Comparison of ENCODE assay signal across 12 cellular contexts in the genomic region with DNA sequence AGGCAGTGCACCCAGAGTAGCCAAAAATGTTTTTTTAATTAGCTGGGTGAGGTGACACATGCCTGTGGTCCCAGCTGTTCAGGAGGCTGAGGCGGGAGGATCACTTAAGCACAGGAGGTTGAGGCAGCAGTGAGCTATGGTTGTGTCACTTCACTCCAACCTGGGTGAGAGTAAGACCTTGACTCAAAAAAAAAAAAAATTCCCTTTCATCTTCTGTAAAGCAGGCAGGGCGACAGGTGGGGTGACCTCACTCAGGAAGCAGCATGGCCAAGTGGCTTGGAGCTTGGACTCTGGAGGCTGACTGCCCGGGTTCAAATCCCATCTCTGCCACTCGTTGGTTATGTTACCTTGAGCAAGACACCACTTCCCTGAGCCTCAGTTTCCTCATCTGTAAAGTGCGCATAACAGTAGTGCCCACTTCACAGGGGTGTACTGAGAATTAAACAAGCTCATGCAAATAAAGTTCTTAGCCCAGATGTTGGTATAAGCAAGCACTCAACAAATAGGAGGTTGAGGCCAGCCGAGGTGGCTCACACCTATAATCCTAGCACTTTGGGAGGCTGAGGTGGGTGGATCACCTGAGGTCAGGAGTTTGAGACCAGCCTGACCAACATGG. TPM values are rescaled to one million over a fixed set of nuclear protein-coding genes. Genes with fewer than 3 reads are reported as not detected.
"Had no signal": no experiment of that assay in that cellular context is flagged by ENCODE, and none has a peak within 500 bp of the region (broad histone marks: within the 10 kb centered on the region; RNA-seq: fewer than 3 reads in every experiment).

No MANE protein-coding gene starts in this region.

- DNase-seq: activated CD4-positive, alpha-beta T cell treated with anti-CD3 and anti-CD28 coated beads, Interleukin-2, amount 10 ng/mL, durations not matched to agents 24 days and 14 days; activated CD8-positive, alpha-beta memory T cell treated with anti-CD3 and anti-CD28 coated beads, Interleukin-2, amount 10 ng/mL, durations not matched to agents 7 days and 5 days; activated naive CD8-positive, alpha-beta T cell treated with anti-CD3 and anti-CD28 coated beads, Interleukin-2, amount 50 U/mL, for 24 hours; activated T-cell treated with anti-CD3 and anti-CD28 coated beads, Interleukin-2, amount 50 U/mL, for 4 hours; dorsolateral prefrontal cortex; glutamatergic neuron; immature natural killer cell; left colon; naive thymus-derived CD8-positive, alpha-beta T cell; T1000 had no signal

- ATAC-seq: activated CD8-positive, alpha-beta memory T cell treated with anti-CD3 and anti-CD28 coated beads, Interleukin-2, amount 10 ng/mL, durations not matched to agents 7 days and 5 days; activated naive CD8-positive, alpha-beta T cell treated with anti-CD3 and anti-CD28 coated beads, Interleukin-2, amount 50 U/mL, for 24 hours; activated T-cell treated with anti-CD3 and anti-CD28 coated beads, Interleukin-2, amount 50 U/mL, for 4 hours; left colon; naive thymus-derived CD8-positive, alpha-beta T cell had no signal

- H3K36me3 Mint-ChIP-seq: immature natural killer cell; naive thymus-derived CD8-positive, alpha-beta T cell had no signal

- H3K9me3 Mint-ChIP-seq: activated CD4-positive, alpha-beta T cell treated with anti-CD3 and anti-CD28 coated beads, Interleukin-2, amount 10 ng/mL, durations not matched to agents 24 days and 14 days; activated naive CD8-positive, alpha-beta T cell treated with anti-CD3 and anti-CD28 coated beads, Interleukin-2, amount 50 U/mL, for 24 hours; activated T-cell treated with anti-CD3 and anti-CD28 coated beads, Interleukin-2, amount 50 U/mL, for 4 hours; immature natural killer cell; naive thymus-derived CD8-positive, alpha-beta T cell had no signal

- H3K4me3 Mint-ChIP-seq: activated CD4-positive, alpha-beta T cell treated with anti-CD3 and anti-CD28 coated beads, Interleukin-2, amount 10 ng/mL, durations not matched to agents 24 days and 14 days; activated CD8-positive, alpha-beta memory T cell treated with anti-CD3 and anti-CD28 coated beads, Interleukin-2, amount 10 ng/mL, durations not matched to agents 7 days and 5 days; activated naive CD8-positive, alpha-beta T cell treated with anti-CD3 and anti-CD28 coated beads, Interleukin-2, amount 50 U/mL, for 24 hours; activated T-cell treated with anti-CD3 and anti-CD28 coated beads, Interleukin-2, amount 50 U/mL, for 4 hours; immature natural killer cell; naive thymus-derived CD8-positive, alpha-beta T cell had no signal

- H3K27ac Mint-ChIP-seq: activated CD4-positive, alpha-beta T cell treated with anti-CD3 and anti-CD28 coated beads, Interleukin-2, amount 10 ng/mL, durations not matched to agents 24 days and 14 days; activated CD8-positive, alpha-beta memory T cell treated with anti-CD3 and anti-CD28 coated beads, Interleukin-2, amount 10 ng/mL, durations not matched to agents 7 days and 5 days; activated naive CD8-positive, alpha-beta T cell treated with anti-CD3 and anti-CD28 coated beads, Interleukin-2, amount 50 U/mL, for 24 hours; immature natural killer cell had no signal

RNA-seq across cellular contexts. Expression of gene MAP4K1, which starts 48.3 kb away (rescaled TPM):
- total RNA-seq: bronchial epithelial cell, fibroblast of villous mesenchyme had no signal
